In the genomic region with DNA sequence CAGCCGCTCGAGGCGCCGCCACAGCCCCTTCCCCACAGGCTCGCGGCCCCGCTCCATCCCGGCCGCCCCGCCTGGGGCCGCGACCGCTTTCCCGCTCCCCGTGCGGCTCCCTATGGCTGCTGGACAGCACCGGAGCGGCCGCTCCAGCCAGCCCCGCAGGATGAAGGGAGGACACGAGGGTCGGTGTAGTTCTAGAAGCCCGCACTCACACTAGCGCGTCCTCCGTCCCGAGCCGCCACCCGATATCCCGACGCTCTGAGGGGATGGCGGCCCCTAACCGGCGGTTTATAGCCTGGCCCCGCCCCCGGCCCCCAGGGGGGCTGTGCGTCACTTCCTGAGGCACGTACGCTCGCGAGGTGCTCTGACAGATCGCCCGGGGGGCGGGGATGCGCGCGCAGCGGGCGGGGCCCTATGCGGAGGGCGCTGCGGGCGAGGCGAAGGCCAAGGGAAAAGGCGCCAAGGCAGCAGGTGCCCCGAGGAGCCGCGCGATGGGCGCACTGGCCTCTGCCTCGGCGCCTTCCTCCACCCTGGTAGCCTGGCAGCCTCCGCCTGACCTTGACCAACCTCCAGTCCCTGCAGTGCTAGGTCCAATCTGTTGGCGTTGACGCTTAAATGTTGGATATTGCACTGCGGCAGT, we compare ENCODE assay signal across 1 cellular context.
A peak's percentile ranks its signal among the peaks of the same experiment; 100 is the strongest.
TF ChIP-seq lines count a peak whose summit lies in the region.

Gene TFRC, minus strand, starts transcription at position 257 of the 637 bp plus-strand sequence. CDS start 4,991 bp downstream, outside the sequence.

TF ChIP-seq in A549, 52 proteins besides CTCF, POLR2A, EP300 and RAD21 (continued from another document):
- TF ChIP-seq EHF (CRISPR knock-in tag; IDR thresholded peaks at IDR 0.05) = no peak
- TF ChIP-seq PHF8 (IDR thresholded peaks at IDR 0.05; ENCODE audit: borderline replicate concordance, low read depth) = peak; percentile 91
- TF ChIP-seq HEYL (CRISPR knock-in tag; IDR thresholded peaks at IDR 0.05) = no peak
- TF ChIP-seq SMC3 (IDR thresholded peaks at IDR 0.05) = no peak
- TF ChIP-seq ZNF302 (CRISPR knock-in tag; IDR thresholded peaks at IDR 0.05) = no peak
- TF ChIP-seq, protein P1, sequence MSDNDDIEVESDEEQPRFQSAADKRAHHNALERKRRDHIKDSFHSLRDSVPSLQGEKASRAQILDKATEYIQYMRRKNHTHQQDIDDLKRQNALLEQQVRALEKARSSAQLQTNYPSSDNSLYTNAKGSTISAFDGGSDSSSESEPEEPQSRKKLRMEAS (IDR thresholded peaks at IDR 0.05) = peak; percentile 87
- TF ChIP-seq NPAS2 (CRISPR knock-in tag; IDR thresholded peaks at IDR 0.05; ENCODE audit: borderline replicate concordance) = no peak
- no peak for TF ChIP-seq JUNB (IDR thresholded peaks at IDR 0.05)
- TF ChIP-seq NFE2L2 (conservative IDR thresholded peaks at IDR 0.05; ENCODE audit: low read length) = no peak
- no peak for TF ChIP-seq CEBPB (IDR thresholded peaks at IDR 0.05)
- TF ChIP-seq GATA3 (IDR thresholded peaks at IDR 0.05; ENCODE audit: borderline replicate concordance) = peak; percentile 48; the same call in 1 of the 2 replicates
- TF ChIP-seq JUN (IDR thresholded peaks at IDR 0.05) = peak; percentile 60 to 92; a peak in 4 of 5 replicates
- no peak for TF ChIP-seq BHLHE40 (IDR thresholded peaks at IDR 0.05; ENCODE audit: low read depth, low read length)
- TF ChIP-seq RARB (CRISPR knock-in tag; IDR thresholded peaks at IDR 0.05) = no peak
- TF ChIP-seq RNF2 (IDR thresholded peaks at IDR 0.05; ENCODE audit: borderline replicate concordance, low read depth) = no peak
- TF ChIP-seq KDM5A (IDR thresholded peaks at IDR 0.05) = no peak
- peak; percentile 93 for TF ChIP-seq E2F6 (IDR thresholded peaks at IDR 0.05; ENCODE audit: borderline replicate concordance, low read depth)
- no peak for TF ChIP-seq HDAC2 (IDR thresholded peaks at IDR 0.05)
- no peak for TF ChIP-seq TP53 (CRISPR knock-in tag; IDR thresholded peaks at IDR 0.05)
- TF ChIP-seq ZSCAN20 (CRISPR knock-in tag; IDR thresholded peaks at IDR 0.05) = no peak
